ENCODE assay signal across 1 cellular context in genomic region chr17:62757518-62757951, GRCh38.
TF ChIP-seq lines count a peak whose summit lies in the region.

No MANE protein-coding gene starts in this region.

TF ChIP-seq in SK-N-SH treated with all-trans-retinoic acid at 6 μM for 48 hours, 23 proteins besides CTCF, POLR2A, EP300 and RAD21:
- TF ChIP-seq ZNF565 (CRISPR knock-in tag; conservative IDR thresholded peaks at IDR 0.05; ENCODE audit: low read depth): 0 out of 2 replicates have a peak, but pooled peaks have one; percentile 42
- TF ChIP-seq ZC3H10 (CRISPR knock-in tag; IDR thresholded peaks at IDR 0.05): no peak
- 0 out of 2 replicates have a peak, but pooled peaks have one; percentile 63 for TF ChIP-seq CSRNP3 (CRISPR knock-in tag; IDR thresholded peaks at IDR 0.05)
- TF ChIP-seq RARB (CRISPR knock-in tag; IDR thresholded peaks at IDR 0.05): no peak
- no peak for TF ChIP-seq PATZ1 (CRISPR knock-in tag; IDR thresholded peaks at IDR 0.05; ENCODE audit: borderline replicate concordance)
- peak; percentile 78; the same call in 1 of the 2 replicates for TF ChIP-seq TCF4 (CRISPR knock-in tag; IDR thresholded peaks at IDR 0.05; ENCODE audit: borderline replicate concordance)
- TF ChIP-seq CSDC2 (CRISPR knock-in tag; IDR thresholded peaks at IDR 0.05): peak; percentile 72; the same call in 1 of the 2 replicates
- peak; percentile 97 for TF ChIP-seq TSHZ2 (CRISPR knock-in tag; IDR thresholded peaks at IDR 0.05)
- TF ChIP-seq ZNF70 (CRISPR knock-in tag; IDR thresholded peaks at IDR 0.05): no peak
- 0 out of 2 replicates have a peak, but pooled peaks have one; percentile 20 for TF ChIP-seq GLIS3 (CRISPR knock-in tag; IDR thresholded peaks at IDR 0.05)
- TF ChIP-seq CREB5 (CRISPR knock-in tag; IDR thresholded peaks at IDR 0.05; ENCODE audit: low read depth): peak; percentile 58; the same call in 1 of the 2 replicates
- peak; percentile 78 for TF ChIP-seq ZFP3 (CRISPR knock-in tag; IDR thresholded peaks at IDR 0.05)
- TF ChIP-seq TOX (CRISPR knock-in tag; IDR thresholded peaks at IDR 0.05; ENCODE audit: borderline replicate concordance): no peak
- no peak for TF ChIP-seq BACH2 (CRISPR knock-in tag; IDR thresholded peaks at IDR 0.05; ENCODE audit: borderline replicate concordance)
- 0 out of 2 replicates have a peak, but pooled peaks have one; percentile 23 for TF ChIP-seq ZFP30 (CRISPR knock-in tag; IDR thresholded peaks at IDR 0.05)
- no peak for TF ChIP-seq OSR1 (CRISPR knock-in tag; IDR thresholded peaks at IDR 0.05)
- no peak; the same call in 1 of the 2 replicates for TF ChIP-seq POU6F1 (CRISPR knock-in tag; IDR thresholded peaks at IDR 0.05; ENCODE audit: borderline replicate concordance, low read depth)
- TF ChIP-seq SNAI2 (CRISPR knock-in tag; IDR thresholded peaks at IDR 0.05): 0 out of 2 replicates have a peak, but pooled peaks have one; percentile 24
- TF ChIP-seq ZNF8 (CRISPR knock-in tag; IDR thresholded peaks at IDR 0.05): 0 out of 2 replicates have a peak, but pooled peaks have one; percentile 13
- TF ChIP-seq ARNTL (CRISPR knock-in tag; IDR thresholded peaks at IDR 0.05; ENCODE audit: borderline replicate concordance, low read depth): no peak
- TF ChIP-seq ISL1 (CRISPR knock-in tag; IDR thresholded peaks at IDR 0.05): peak; percentile 91
- TF ChIP-seq ESRRG (CRISPR knock-in tag; IDR thresholded peaks at IDR 0.05): peak; percentile 77; the same call in 1 of the 2 replicates
- 0 out of 2 replicates have a peak, but pooled peaks have one; percentile 38 for TF ChIP-seq PPARA (CRISPR knock-in tag; IDR thresholded peaks at IDR 0.05; ENCODE audit: borderline replicate concordance)
